In genomic region chr2:12008425-12009061, GRCh38 we compare ENCODE assay signal across 1 cellular context.
TF ChIP-seq lines count a peak whose summit lies in the region.

No MANE protein-coding gene starts in this region.

TF ChIP-seq in K562, 482 proteins besides CTCF, POLR2A, EP300 and RAD21 (continued from another document):
- TF ChIP-seq SUPT5H (IDR thresholded peaks at IDR 0.05): no peak
